ENCODE assay signal across 29 cellular contexts in the genomic region with DNA sequence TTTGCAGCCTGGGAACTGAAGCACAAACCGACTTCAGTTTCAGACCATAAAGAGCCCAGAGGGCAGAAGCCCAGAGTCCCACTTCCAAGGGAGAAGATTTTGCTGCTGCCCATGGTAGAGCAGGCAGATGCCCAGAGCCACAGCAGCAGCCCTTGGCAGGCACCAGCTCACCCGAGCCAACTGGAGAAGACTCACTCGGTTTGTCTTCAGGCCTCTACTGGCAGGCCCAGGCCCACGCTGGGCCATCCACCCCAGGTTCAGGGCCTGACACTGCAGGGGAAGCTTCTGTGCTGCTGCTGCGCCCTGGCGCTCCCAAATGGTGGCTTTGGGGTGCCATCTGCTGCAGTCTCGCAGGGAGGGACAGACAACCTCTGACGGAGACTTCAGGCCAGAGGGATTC. TPM values are rescaled to one million over a fixed set of nuclear protein-coding genes. Genes with fewer than 3 reads are reported as not detected.
A peak's percentile ranks its signal among the peaks of the same experiment; 100 is the strongest.
DNase-seq lines count a peak whose midpoint lies in the region; ATAC-seq, FAIRE-seq and TF ChIP-seq lines count a peak whose summit lies in the region.
"Had no signal": no experiment of that assay in that cellular context is flagged by ENCODE, and none has a peak within 500 bp of the region (broad histone marks: within the 10 kb centered on the region; RNA-seq: fewer than 3 reads in every experiment).

No MANE protein-coding gene starts in this region.

- H3K4me3 ChIP-seq in GM12878 = no peak overlapping the region
- H3K4me3 ChIP-seq: left ventricle myocardium inferior, SJCRH30, testis had no signal

- H3K9ac ChIP-seq in GM12878 (ENCODE audit: control insufficient read depth, insufficient read depth, low read length) = no peak overlapping the region

- 67% methylated on average over 8 of the region's 8 CpGs for whole genome bisulfite sequencing in GM12878 (ENCODE audit: insufficient coverage, insufficient replicate concordance, low lambda C conversion rate, missing lambda C conversion rate)

- no peaks in the 10 kb centered on the region for H3K4me1 ChIP-seq in GM12878 (ENCODE audit: control insufficient read depth, insufficient read depth, low read length)
- H3K4me1 ChIP-seq: SJCRH30 had no signal

- SMC1A ChIA-PET in GM12878 (lab: Charles Lee; ENCODE audit: uncharacterized antibody, unreplicated experiment) = interaction anchor here (1.1 kb wide), 2 partner anchors 108 to 237 kb away, joined by 3 to 4 read pairs; no protein-coding TSS in a partner anchor

- ATAC-seq in Right ventricle myocardium inferior (no peak), GM12878 (no peak), GM18867 (IDR thresholded peaks at IDR 0.05; ENCODE audit: unreplicated experiment) (no peak)
- ATAC-seq in stimulated activated naive CD8-positive, alpha-beta T cell treated with anti-CD3 and anti-CD28 coated beads, Interleukin-15, amount 100 ng/mL, for 72 hours = no peak
- no peak for ATAC-seq in activated CD4-positive, CD25-positive, alpha-beta regulatory T cell treated with anti-CD3 and anti-CD28 coated beads, Interleukin-2, amount 50 U/mL, for 24 hours
- ATAC-seq: naive thymus-derived CD4-positive, alpha-beta T cell; stimulated activated naive B cell treated with anti-CD40 and anti-IgM and Interleukin-4, amounts not matched to agents 10 μg/mL and 1 μg/mL and 100 μg/mL, for 72 hours had no signal

- H3K27ac ChIP-seq in GM12878 (ENCODE audit: control insufficient read depth, insufficient read depth) (no peak overlapping the region), layer of hippocampus (ENCODE audit: low read depth, low read length) (peak overlapping the region; percentile 49), temporal lobe (ENCODE audit: low read depth, low read length) (peak overlapping the region; percentile 28)
- H3K27ac ChIP-seq: SJCRH30, testis had no signal

- no peaks in the 10 kb centered on the region for H3K27me3 Mint-ChIP-seq in stimulated activated naive CD8-positive, alpha-beta T cell treated with anti-CD3 and anti-CD28 coated beads, Interleukin-15, amount 100 ng/mL, for 72 hours
- H3K27me3 Mint-ChIP-seq: activated CD4-positive, alpha-beta T cell treated with anti-CD3 and anti-CD28 coated beads, Interleukin-2, amount 10 ng/mL, durations not matched to agents 7 days and 5 days; brain; IgD-negative memory B cell; naive thymus-derived CD4-positive, alpha-beta T cell; stimulated activated naive B cell treated with anti-CD40 and anti-IgM and Interleukin-4, amounts not matched to agents 10 μg/mL and 1 μg/mL and 100 μg/mL, for 72 hours had no signal

- H3K79me2 ChIP-seq in GM12878 (ENCODE audit: control insufficient read depth, insufficient read depth, low read length) = no peaks in the 10 kb centered on the region

- H3K27me3 ChIP-seq in GM12878 (replicated peaks in 1 of 2; ENCODE audit: control insufficient read depth in 2 of 2, insufficient read depth in 2 of 2, low read length in 1 of 2) (no peaks in the 10 kb centered on the region), layer of hippocampus (ENCODE audit: control insufficient read depth, insufficient read depth, low read length) (no peaks in the 10 kb centered on the region)
- H3K27me3 ChIP-seq: SJCRH30, testis had no signal

- H3K9me3 ChIP-seq in GM12878 (replicated peaks; ENCODE audit: control insufficient read depth, insufficient read depth, low read length) = no peaks in the 10 kb centered on the region
- H3K9me3 ChIP-seq: left ventricle myocardium inferior, SJCRH30, testis had no signal

- RAD21 ChIA-PET in GM12878 (lab: Charles Lee; ENCODE audit: unreplicated experiment) = interaction anchor here (0.6 to 1.2 kb wide), 2 partner anchors 237 to 278 kb away, joined by 3 read pairs; no protein-coding TSS in a partner anchor

- no peaks in the 10 kb centered on the region for H4K20me1 ChIP-seq in GM12878 (ENCODE audit: control insufficient read depth, insufficient read depth)

- H3K36me3 ChIP-seq in GM12878 (ENCODE audit: control insufficient read depth in 2 of 2, insufficient read depth in 2 of 2, low read length in 1 of 2) = peaks cover 15 to 35% of the 10 kb centered on the region in 2 experiments

- TF ChIP-seq POLR2A in GM12878 (IDR thresholded peaks at IDR 0.05; ENCODE audit: low read depth, low read length) = peak; percentile 33

- BruUV-seq in GM12878 (replicated peaks; lab: Mats Ljungman, UMichigan) = no TSS peak

- FAIRE-seq in GM12878 (lab: Jason Lieb, UNC) = no peak
- FAIRE-seq: islet of Langerhans had no signal

- in situ Hi-C loops in GM12878 (cut with MboI) = no loop called here

- no peak for TF ChIP-seq EP300 in GM12878 (IDR thresholded peaks at IDR 0.05; ENCODE audit: borderline replicate concordance in 1 of 2, control insufficient read depth in 1 of 2, low read depth in 2 of 2, low read length in 2 of 2)

- DNase-seq in Right ventricle myocardium inferior (ENCODE audit: missing footprints) = peak; percentile 40
- no peak for DNase-seq in cardiac septum (ENCODE audit: low spot score)
- DNase-seq in GM12878 (ENCODE audit: low read depth, low spot score) = no peak
- no peak for DNase-seq in stimulated activated naive CD8-positive, alpha-beta T cell treated with anti-CD3 and anti-CD28 coated beads, Interleukin-15, amount 100 ng/mL, for 72 hours
- DNase-seq: activated CD4-positive, alpha-beta T cell treated with anti-CD3 and anti-CD28 coated beads, Interleukin-2, amount 10 ng/mL, durations not matched to agents 7 days and 5 days; activated naive CD4-positive, alpha-beta T cell treated with Interleukin-2 at 50 U/mL for 16 hours; Calu3; DMS79; effector memory CD4-positive, alpha-beta T cell; GDM1; left ventricle myocardium inferior; naive thymus-derived CD4-positive, alpha-beta T cell; NCI-H146; NCI-H2107; NCI-H748 treated with DMSO at 0.1 percent for 48 hours; SJCRH30; stimulated activated CD4-positive, alpha-beta T cell treated with anti-CD3 and anti-CD28 coated beads, Interleukin-15, amount 100 ng/mL, for 24 hours; stimulated activated naive B cell treated with anti-CD40 and anti-IgM and Interleukin-4, amounts not matched to agents 10 μg/mL and 1 μg/mL and 100 μg/mL, for 72 hours; T1000; testis; WERI-Rb-1 had no signal

- no peak for TF ChIP-seq RAD21 in GM12878 (IDR thresholded peaks at IDR 0.05; ENCODE audit: insufficient read depth, low read depth, low read length)

- no peak overlapping the region for H2AFZ ChIP-seq in GM12878 (ENCODE audit: control insufficient read depth, low read depth, low read length)

- CTCF ChIA-PET in GM12878 (lab: Yijun Ruan, JAX) = interaction anchor here (3.2 kb wide), 1 partner anchor 305 kb away, joined by 12 read pairs; no protein-coding TSS in a partner anchor

- H3K4me2 ChIP-seq in GM12878 (ENCODE audit: control insufficient read depth, insufficient read depth) = no peak overlapping the region

- H3K9me3 Mint-ChIP-seq in stimulated activated naive CD8-positive, alpha-beta T cell treated with anti-CD3 and anti-CD28 coated beads, Interleukin-15, amount 100 ng/mL, for 72 hours = no peaks in the 10 kb centered on the region
- H3K9me3 Mint-ChIP-seq: activated CD4-positive, alpha-beta T cell treated with anti-CD3 and anti-CD28 coated beads, Interleukin-2, amount 10 ng/mL, durations not matched to agents 7 days and 5 days; brain; IgD-negative memory B cell; stimulated activated naive B cell treated with anti-CD40 and anti-IgM and Interleukin-4, amounts not matched to agents 10 μg/mL and 1 μg/mL and 100 μg/mL, for 72 hours had no signal

- no peak overlapping the region for H3K4me3 Mint-ChIP-seq in stimulated activated naive CD8-positive, alpha-beta T cell treated with anti-CD3 and anti-CD28 coated beads, Interleukin-15, amount 100 ng/mL, for 72 hours
- H3K4me3 Mint-ChIP-seq: activated CD4-positive, alpha-beta T cell treated with anti-CD3 and anti-CD28 coated beads, Interleukin-2, amount 10 ng/mL, durations not matched to agents 7 days and 5 days; brain; IgD-negative memory B cell; naive thymus-derived CD4-positive, alpha-beta T cell; stimulated activated naive B cell treated with anti-CD40 and anti-IgM and Interleukin-4, amounts not matched to agents 10 μg/mL and 1 μg/mL and 100 μg/mL, for 72 hours had no signal

- no peak for TF ChIP-seq CTCF in GM12878 (IDR thresholded peaks at IDR 0.05 in 2 of 3, conservative IDR thresholded peaks at IDR 0.05 in 1 of 3; ENCODE audit: control insufficient read depth in 2 of 3, extremely low read depth in 1 of 3, insufficient read depth in 1 of 3, low read depth in 3 of 3, low read length in 3 of 3)

- POLR2A ChIA-PET in GM12878 (lab: Charles Lee) = no interaction called here

- H3K4me1 Mint-ChIP-seq in stimulated activated naive CD8-positive, alpha-beta T cell treated with anti-CD3 and anti-CD28 coated beads, Interleukin-15, amount 100 ng/mL, for 72 hours = peaks cover 11% of the 10 kb centered on the region
- H3K4me1 Mint-ChIP-seq: brain had no signal

- peak overlapping the region in 1 of 2 donors; percentile 85 for H3K27ac Mint-ChIP-seq in stimulated activated naive CD8-positive, alpha-beta T cell treated with anti-CD3 and anti-CD28 coated beads, Interleukin-15, amount 100 ng/mL, for 72 hours

- intact Hi-C loops in Right ventricle myocardium inferior (cut with DNase I) = no loop called here
- intact Hi-C loops in cardiac septum (cut with DNase I) = no loop called here
- intact Hi-C loops in GM12878 (cut with micrococcal nuclease; ENCODE audit: unreplicated experiment) = no loop called here

RNA-seq across cellular contexts. Expression of a gene that starts 33.3 kb away (rescaled TPM):
- total RNA-seq in Right ventricle myocardium inferior (7.0 TPM), cardiac septum (7.5 TPM), GM12878 (2014; rRNA removed) (15.3 and 19.7 TPM in 2 replicates), GM12878 (2014; rRNA removed; fragmentation: Illumina TruSeq; extraction: Trizol) (7.8 and 8.2 TPM in 2 replicates), GM12878 (2021) (15.3 and 15.5 TPM in 2 replicates), temporal lobe (11.6 TPM)
- 17.7 and 21.0 TPM in 2 replicates for total RNA-seq in GM12878 (2013; cell fraction: nucleolus; rRNA removed)
- 2.2 TPM for polyA plus RNA-seq in GM12878 (2011; ENCODE audit: low read depth)
- polyA plus RNA-seq in GM12878 (2011; rRNA removed) (4.0 and 8.2 TPM in 2 replicates), GM12878 (2014; fragmentation: Illumina TruSeq; extraction: Trizol) (3.4 and 7.3 TPM in 2 replicates), GM12878 (2014; fragmentation: Nextera tagmentation; extraction: Ambion mirVana) (1 to 10 TPM in 1 of 2 experiments, under 1 TPM in 1; 0.58 to 1.8 TPM), GM12878 (2014; rRNA removed) (21.4 and 22.0 TPM in 2 replicates), GM12878 (2016; fragmentation: Nextera tagmentation; extraction: Ambion mirVana) (10 to 100 TPM; 12.1 to 12.8 TPM)
- polyA plus RNA-seq in GM12878 (2011; cell fraction: cytosol; rRNA removed) = 13.8 and 19.2 TPM in 2 replicates
- 12.3 and 14.7 TPM in 2 replicates for polyA plus RNA-seq in GM12878 (2011; cell fraction: nucleus; rRNA removed)
- 7.1 and 8.7 TPM in 2 replicates for polyA plus RNA-seq in GM12878 (2012)
- polyA minus RNA-seq in GM12878 (2011; rRNA and poly(A)+ RNA removed) = 6.9 and 11.3 TPM in 2 replicates
- polyA minus RNA-seq in GM12878 (2011; cell fraction: cytosol; rRNA and poly(A)+ RNA removed) = 2.8 and 3.6 TPM in 2 replicates
- 6.5 and 12.4 TPM in 2 replicates for polyA minus RNA-seq in GM12878 (2011; cell fraction: nucleus; rRNA and poly(A)+ RNA removed)

RNA-seq across cellular contexts. Expression of a gene that starts 33.4 kb away (rescaled TPM):
- total RNA-seq in Right ventricle myocardium inferior = 45.2 TPM
- total RNA-seq in cardiac septum = 33.5 TPM
- total RNA-seq in GM12878 (2013; cell fraction: nucleolus; rRNA removed) = 18.7 and 23.4 TPM in 2 replicates
- 56.2 and 62.2 TPM in 2 replicates for total RNA-seq in GM12878 (2014; rRNA removed)
- 34.8 and 38.1 TPM in 2 replicates for total RNA-seq in GM12878 (2014; rRNA removed; fragmentation: Illumina TruSeq; extraction: Trizol)
- 58.0 and 61.2 TPM in 2 replicates for total RNA-seq in GM12878 (2021)
- 16.0 TPM for polyA plus RNA-seq in GM12878 (2011; ENCODE audit: low read depth)
- 25.2 and 37.3 TPM in 2 replicates for polyA plus RNA-seq in GM12878 (2011; rRNA removed)
- 55.9 and 62.9 TPM in 2 replicates for polyA plus RNA-seq in GM12878 (2011; cell fraction: cytosol; rRNA removed)
- polyA plus RNA-seq in GM12878 (2011; cell fraction: nucleus; rRNA removed) = 31.0 and 31.3 TPM in 2 replicates
- polyA plus RNA-seq in GM12878 (2012) = 27.4 and 42.6 TPM in 2 replicates
- 12.1 and 27.8 TPM in 2 replicates for polyA plus RNA-seq in GM12878 (2014; fragmentation: Illumina TruSeq; extraction: Trizol)
- 1 to 10 TPM; 1.3 to 9.8 TPM for polyA plus RNA-seq in GM12878 (2014; fragmentation: Nextera tagmentation; extraction: Ambion mirVana)
- polyA plus RNA-seq in GM12878 (2014; rRNA removed) = 68.7 and 70.2 TPM in 2 replicates
- 100 to 1,000 TPM; 104 to 114 TPM for polyA plus RNA-seq in GM12878 (2016; fragmentation: Nextera tagmentation; extraction: Ambion mirVana)
- polyA minus RNA-seq in GM12878 (2011; rRNA and poly(A)+ RNA removed) = 14.8 and 28.4 TPM in 2 replicates
- 12.7 and 13.4 TPM in 2 replicates for polyA minus RNA-seq in GM12878 (2011; cell fraction: cytosol; rRNA and poly(A)+ RNA removed)
- polyA minus RNA-seq in GM12878 (2011; cell fraction: nucleus; rRNA and poly(A)+ RNA removed) = 7.3 and 11.5 TPM in 2 replicates
- 20.7 TPM for total RNA-seq in temporal lobe

RNA-seq across cellular contexts. Expression of a gene that starts 56.8 kb away (rescaled TPM):
- total RNA-seq in Right ventricle myocardium inferior (not detected), cardiac septum (0.32 TPM), GM12878 (2014; rRNA removed) (0.22 and 0.73 TPM in 2 replicates), GM12878 (2014; rRNA removed; fragmentation: Illumina TruSeq; extraction: Trizol) (0.22 and 0.23 TPM in 2 replicates), GM12878 (2021) (0.88 and 1.1 TPM in 2 replicates), temporal lobe (1.7 TPM)
- total RNA-seq in GM12878 (2013; cell fraction: nucleolus; rRNA removed) = 2.2 TPM in 2 replicates
- polyA plus RNA-seq in GM12878 (2011; ENCODE audit: low read depth) = 0.20 TPM
- polyA plus RNA-seq in GM12878 (2011; rRNA removed) (0.07 and 0.10 TPM in 2 replicates), GM12878 (2014; fragmentation: Illumina TruSeq; extraction: Trizol) (0.12 TPM in 1 of 2 replicates, not detected in the other), GM12878 (2014; fragmentation: Nextera tagmentation; extraction: Ambion mirVana) (not detected), GM12878 (2014; rRNA removed) (0.85 and 1.1 TPM in 2 replicates), GM12878 (2016; fragmentation: Nextera tagmentation; extraction: Ambion mirVana) (under 1 TPM; 0.23 to 0.28 TPM)
- polyA plus RNA-seq in GM12878 (2011; cell fraction: cytosol; rRNA removed) = 0.09 and 0.13 TPM in 2 replicates
- polyA plus RNA-seq in GM12878 (2011; cell fraction: nucleus; rRNA removed) = 0.76 and 1.3 TPM in 2 replicates
- polyA plus RNA-seq in GM12878 (2012) = 0.28 and 0.64 TPM in 2 replicates
- 0.21 TPM in 1 of 2 replicates, not detected in the other for polyA minus RNA-seq in GM12878 (2011; rRNA and poly(A)+ RNA removed)
- polyA minus RNA-seq in GM12878 (2011; cell fraction: cytosol; rRNA and poly(A)+ RNA removed) = not detected in 2 replicates
- 0.24 and 0.38 TPM in 2 replicates for polyA minus RNA-seq in GM12878 (2011; cell fraction: nucleus; rRNA and poly(A)+ RNA removed)
- total RNA-seq: A172 had no signal
- polyA plus RNA-seq: naive thymus-derived CD4-positive, alpha-beta T cell had no signal
